In genomic region chr7:77657427-77658331, GRCh38 we compare ENCODE assay signal across 8 cellular contexts. TPM values are rescaled to one million over a fixed set of nuclear protein-coding genes. Genes with fewer than 3 reads are reported as not detected.
A peak's percentile ranks its signal among the peaks of the same experiment; 100 is the strongest.
DNase-seq lines count a peak whose midpoint lies in the region; ATAC-seq and TF ChIP-seq lines count a peak whose summit lies in the region.

No MANE protein-coding gene starts in this region.

- H3K4me1 ChIP-seq in cardiac muscle cell (ENCODE audit: low read depth) (no peaks in the 10 kb centered on the region), right cardiac atrium (ENCODE audit: control insufficient read depth, insufficient read depth, low read length) (no peaks in the 10 kb centered on the region)

- TF ChIP-seq CTCF in cardiac muscle cell (IDR thresholded peaks at IDR 0.05; ENCODE audit: low read depth, low read length) (peak; percentile 46), HL-60 (IDR thresholded peaks at IDR 0.05; ENCODE audit: insufficient read depth, low read length) (no peak)

- intact Hi-C loops in right cardiac atrium (cut with DNase I), result loop anchor here in 3 of 4 donors (2.0 to 10.0 kb wide), 3 partner anchors 100 to 107 kb away; no protein-coding TSS in a partner anchor

- no peak overlapping the region for H3K27ac ChIP-seq in cardiac muscle cell
- H3K27ac ChIP-seq in right cardiac atrium (ENCODE audit: low read length), result no peak overlapping the region
- H3K27ac ChIP-seq in HL-60 (replicated peaks), result no peak overlapping the region

- no peaks in the 10 kb centered on the region for H3K9me3 ChIP-seq in cardiac muscle cell (ENCODE audit: low read depth)
- no peaks in the 10 kb centered on the region for H3K9me3 ChIP-seq in right cardiac atrium (ENCODE audit: control insufficient read depth, low read length)

- no peak overlapping the region for H3K4me3 ChIP-seq in cardiac muscle cell
- no peak overlapping the region for H3K4me3 ChIP-seq in right cardiac atrium (ENCODE audit: low read length)
- no peak overlapping the region for H3K4me3 ChIP-seq in HL-60 (replicated peaks; ENCODE audit: insufficient read depth, low read length)

- no peaks in the 10 kb centered on the region for H3K36me3 ChIP-seq in cardiac muscle cell

- peak; percentile 57 to 72 for DNase-seq in cardiac muscle cell (ENCODE audit: low read depth in 1 of 2, low spot score in 1 of 2)
- no peak for DNase-seq in right cardiac atrium
- peak; percentile 60 to 84 for DNase-seq in HL-60 (ENCODE audit: low read depth in 1 of 2, low spot score in 1 of 2)
- peak; percentile 99 to 100 for DNase-seq in NOMO-1 (lab: John Stamatoyannopoulos, UW; ENCODE audit: unreplicated experiment in 2 of 2)
- peak; percentile 39 for DNase-seq in central memory CD4-positive, alpha-beta T cell
- DNase-seq in lung microvascular endothelial cell (ENCODE audit: low read depth in 2 of 2), result peak; percentile 35 to 59
- no peak for DNase-seq in 8988T
- DNase-seq in GOT3 (lab: John Stamatoyannopoulos, UW), result no peak

- WGBS in right cardiac atrium, result 86% methylated on average over 2 of the region's 2 CpGs

- H3K27me3 ChIP-seq in cardiac muscle cell (no peaks in the 10 kb centered on the region), right cardiac atrium (ENCODE audit: control insufficient read depth, insufficient read depth) (no peaks in the 10 kb centered on the region), HL-60 (ENCODE audit: insufficient read depth, poor library complexity, severe bottlenecking) (no peaks in the 10 kb centered on the region)

- ATAC-seq in right cardiac atrium, result no peak

RNA-seq across cellular contexts. Expression of gene RSBN1L, which starts 38.6 kb away (rescaled TPM):
- total RNA-seq in cardiac muscle cell, result 13.6 and 24.6 TPM in 2 replicates
- polyA plus RNA-seq in cardiac muscle cell, result 6.6 and 8.5 TPM in 2 replicates
- 10 to 100 TPM in 3 of 4 donors, 1 to 10 TPM in 1; 9.7 to 13.2 (median 13.1) TPM for total RNA-seq in right cardiac atrium
- 5.1 TPM for polyA plus RNA-seq in right cardiac atrium
- 8.3 and 10.3 TPM in 2 replicates for total RNA-seq in lung microvascular endothelial cell

Comparison
In these comparisons a context has a peak if more than half of its experiments do, and no peak if none do; other contexts are left out.
1. DNase-seq: peak in cardiac muscle cell (2 of 2), HL-60 (2 of 2), NOMO-1 (2 of 2), central memory CD4-positive, alpha-beta T cell (single experiment) and lung microvascular endothelial cell (2 of 2); none in right cardiac atrium (0 of 3), 8988T (single experiment) and GOT3 (single experiment).